ENCODE assay signal across 38 cellular contexts in the genomic region with DNA sequence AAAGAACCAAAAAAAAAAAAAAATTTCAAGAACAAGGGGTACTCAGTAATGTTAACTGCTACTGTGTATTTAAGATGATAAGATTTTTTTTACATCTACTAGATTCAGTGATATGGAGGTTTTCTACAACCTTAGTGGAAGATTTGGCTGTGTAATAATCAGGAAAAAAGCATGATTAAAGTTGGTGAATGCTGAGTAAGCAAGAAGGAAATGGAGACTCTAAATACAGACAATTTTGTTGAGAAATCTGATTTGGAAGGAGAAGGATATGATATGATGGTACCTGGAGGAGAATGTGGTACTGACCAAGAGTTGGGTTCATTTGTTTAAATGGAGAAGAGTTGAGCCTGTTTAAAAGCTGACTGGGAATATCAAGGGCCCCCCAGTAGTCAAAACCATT.
"Had no signal": no experiment of that assay in that cellular context is flagged by ENCODE, and none has a peak within 500 bp of the region (broad histone marks: within the 10 kb centered on the region; RNA-seq: fewer than 3 reads in every experiment).

No MANE protein-coding gene starts in this region.

- H3K27ac Mint-ChIP-seq: activated CD4-positive, alpha-beta memory T cell treated with anti-CD3 and anti-CD28 coated beads, Interleukin-2, amount 10 ng/mL, durations not matched to agents 7 days and 5 days; activated CD4-positive, alpha-beta T cell treated with anti-CD3 and anti-CD28 coated beads for 36 hours; activated CD4-positive, alpha-beta T cell treated with anti-CD3 and anti-CD28 coated beads, Interleukin-2, amount 10 ng/mL, durations not matched to agents 7 days and 5 days; activated CD8-positive, alpha-beta memory T cell treated with anti-CD3 and anti-CD28 coated beads, Interleukin-2, amount 10 ng/mL, durations not matched to agents 7 days and 5 days; activated CD8-positive, alpha-beta T cell treated with anti-CD3 and anti-CD28 coated beads, Interleukin-2, amount 10 ng/mL, durations not matched to agents 7 days and 5 days; activated naive CD4-positive, alpha-beta T cell treated with anti-CD3 and anti-CD28 coated beads, Interleukin-2, amount 10 ng/mL, durations not matched to agents 7 days and 5 days; activated naive CD4-positive, alpha-beta T cell treated with anti-CD3 and anti-CD28 coated beads, Interleukin-2, amount 50 U/mL, for 24 hours; activated naive CD8-positive, alpha-beta T cell; activated naive CD8-positive, alpha-beta T cell treated with anti-CD3 and anti-CD28 coated beads, Interleukin-2, amount 10 ng/mL, durations not matched to agents 7 days and 5 days; activated naive CD8-positive, alpha-beta T cell treated with anti-CD3 and anti-CD28 coated beads, Interleukin-2, amount 50 U/mL, for 24 hours; activated T-cell treated with anti-CD3 and anti-CD28 coated beads, Interleukin-2, amount 50 U/mL, for 24 hours; activated T-helper 2 cell treated with anti-CD3 and anti-CD28 coated beads, Interferon-gamma antibody, Interleukin-2, Interleukin-4, amounts not matched to agents 10 μg/mL and 5 μg/mL and 100 μg/mL, durations not matched to agents 14 hours and 24 hours and 36 hours; brain; T-helper 1 cell treated with Interleukin-12 subunit alpha and Interleukin-12 subunit beta and Interleukin-4 antibody, amounts not matched to agents 30 μg/mL and 1 μg/mL, for 36 hours; T-helper 2 cell treated with Interferon-gamma antibody and Interleukin-4, amounts not matched to agents 5 μg/mL and 100 μg/mL, for 36 hours had no signal

- H3K27me3 ChIP-seq: ascending aorta, cardiac muscle cell had no signal

- H3K4me1 Mint-ChIP-seq: activated CD4-positive, alpha-beta memory T cell treated with anti-CD3 and anti-CD28 coated beads, Interleukin-2, amount 10 ng/mL, durations not matched to agents 7 days and 5 days; activated CD4-positive, alpha-beta T cell treated with anti-CD3 and anti-CD28 coated beads for 36 hours; activated CD4-positive, alpha-beta T cell treated with anti-CD3 and anti-CD28 coated beads, Interleukin-2, amount 10 ng/mL, durations not matched to agents 7 days and 5 days; activated CD8-positive, alpha-beta memory T cell treated with anti-CD3 and anti-CD28 coated beads, Interleukin-2, amount 10 ng/mL, durations not matched to agents 7 days and 5 days; activated naive CD4-positive, alpha-beta T cell treated with anti-CD3 and anti-CD28 coated beads, Interleukin-2, amount 10 ng/mL, durations not matched to agents 7 days and 5 days; activated naive CD4-positive, alpha-beta T cell treated with anti-CD3 and anti-CD28 coated beads, Interleukin-2, amount 50 U/mL, for 24 hours; activated naive CD8-positive, alpha-beta T cell treated with anti-CD3 and anti-CD28 coated beads, Interleukin-2, amount 10 ng/mL, durations not matched to agents 7 days and 5 days; activated naive CD8-positive, alpha-beta T cell treated with anti-CD3 and anti-CD28 coated beads, Interleukin-2, amount 50 U/mL, for 24 hours; brain; central memory CD8-positive, alpha-beta T cell had no signal

- H3K4me3 Mint-ChIP-seq: activated CD4-positive, alpha-beta memory T cell treated with anti-CD3 and anti-CD28 coated beads, Interleukin-2, amount 10 ng/mL, durations not matched to agents 7 days and 5 days; activated CD4-positive, alpha-beta T cell treated with anti-CD3 and anti-CD28 coated beads for 36 hours; activated CD4-positive, alpha-beta T cell treated with anti-CD3 and anti-CD28 coated beads, Interleukin-2, amount 10 ng/mL, durations not matched to agents 7 days and 5 days; activated CD8-positive, alpha-beta memory T cell treated with anti-CD3 and anti-CD28 coated beads, Interleukin-2, amount 10 ng/mL, durations not matched to agents 7 days and 5 days; activated CD8-positive, alpha-beta T cell treated with anti-CD3 and anti-CD28 coated beads, Interleukin-2, amount 10 ng/mL, durations not matched to agents 7 days and 5 days; activated naive CD4-positive, alpha-beta T cell treated with anti-CD3 and anti-CD28 coated beads, Interleukin-2, amount 10 ng/mL, durations not matched to agents 7 days and 5 days; activated naive CD4-positive, alpha-beta T cell treated with anti-CD3 and anti-CD28 coated beads, Interleukin-2, amount 50 U/mL, for 24 hours; activated naive CD8-positive, alpha-beta T cell; activated naive CD8-positive, alpha-beta T cell treated with anti-CD3 and anti-CD28 coated beads, Interleukin-2, amount 10 ng/mL, durations not matched to agents 7 days and 5 days; activated naive CD8-positive, alpha-beta T cell treated with anti-CD3 and anti-CD28 coated beads, Interleukin-2, amount 50 U/mL, for 24 hours; activated T-cell treated with anti-CD3 and anti-CD28 coated beads, Interleukin-2, amount 50 U/mL, for 24 hours; brain; central memory CD8-positive, alpha-beta T cell; T-helper 1 cell treated with Interleukin-12 subunit alpha and Interleukin-12 subunit beta and Interleukin-4 antibody, amounts not matched to agents 30 μg/mL and 1 μg/mL, for 36 hours; T-helper 2 cell treated with Interferon-gamma antibody and Interleukin-4, amounts not matched to agents 5 μg/mL and 100 μg/mL, for 36 hours had no signal

- H3K4me3 ChIP-seq: ascending aorta, cardiac muscle cell had no signal

- H3K4me1 ChIP-seq: ascending aorta had no signal

- H3K27ac ChIP-seq: ascending aorta, cardiac muscle cell, VCaP had no signal

- FAIRE-seq: bronchial epithelial cell, TTC549 had no signal

- ATAC-seq: activated CD4-positive, alpha-beta T cell treated with anti-CD3 and anti-CD28 coated beads for 36 hours; activated CD4-positive, CD25-positive, alpha-beta regulatory T cell treated with anti-CD3 and anti-CD28 coated beads, Interleukin-2, amount 50 U/mL, for 24 hours; activated CD8-positive, alpha-beta memory T cell treated with anti-CD3 and anti-CD28 coated beads, Interleukin-2, amount 10 ng/mL, durations not matched to agents 7 days and 5 days; activated CD8-positive, alpha-beta T cell treated with anti-CD3 and anti-CD28 coated beads, Interleukin-2, amount 10 ng/mL, durations not matched to agents 7 days and 5 days; activated naive CD8-positive, alpha-beta T cell treated with anti-CD3 and anti-CD28 coated beads, Interleukin-2, amount 50 U/mL, for 24 hours had no signal

- H3K36me3 ChIP-seq: cardiac muscle cell had no signal

- DNase-seq: activated CD4-positive, alpha-beta memory T cell treated with anti-CD3 and anti-CD28 coated beads, Interleukin-2, amount 10 ng/mL, durations not matched to agents 7 days and 5 days; activated CD4-positive, alpha-beta T cell treated with anti-CD3 and anti-CD28 coated beads for 1 hour; activated CD4-positive, alpha-beta T cell treated with anti-CD3 and anti-CD28 coated beads for 36 hours; activated CD4-positive, alpha-beta T cell treated with anti-CD3 and anti-CD28 coated beads for 48 hours; activated CD4-positive, alpha-beta T cell treated with anti-CD3 and anti-CD28 coated beads, Interleukin-2, amount 10 ng/mL, durations not matched to agents 7 days and 5 days; activated CD4-positive, alpha-beta T cell treated with anti-CD3 and anti-CD28 coated beads, Interleukin-2, amount 50 U/mL, for 48 hours; activated CD4-positive, CD25-positive, alpha-beta regulatory T cell; activated CD8-positive, alpha-beta memory T cell treated with anti-CD3 and anti-CD28 coated beads for 24 hours; activated CD8-positive, alpha-beta memory T cell treated with anti-CD3 and anti-CD28 coated beads, Interleukin-2, amount 10 ng/mL, durations not matched to agents 7 days and 5 days; activated CD8-positive, alpha-beta memory T cell treated with anti-CD3 and anti-CD28 coated beads, Interleukin-2, amount 50 U/mL, for 48 hours; activated CD8-positive, alpha-beta T cell treated with anti-CD3 and anti-CD28 coated beads, Interleukin-2, amount 10 ng/mL, durations not matched to agents 7 days and 5 days; activated effector memory CD4-positive, alpha-beta T cell treated with Interleukin-2 at 50 U/mL for 16 hours; activated gamma-delta T cell; activated naive CD4-positive, alpha-beta T cell treated with anti-CD3 and anti-CD28 coated beads, Interleukin-2, amount 10 ng/mL, durations not matched to agents 7 days and 5 days; activated naive CD4-positive, alpha-beta T cell treated with Interleukin-2 at 50 U/mL for 16 hours; activated naive CD8-positive, alpha-beta T cell treated with anti-CD3 and anti-CD28 coated beads, Interleukin-2, amount 10 ng/mL, durations not matched to agents 7 days and 5 days; activated naive CD8-positive, alpha-beta T cell treated with anti-CD3 and anti-CD28 coated beads, Interleukin-2, amount 50 U/mL, for 24 hours; activated T-cell treated with anti-CD3 and anti-CD28 coated beads, Interleukin-2, amount 50 U/mL, for 24 hours; activated T-cell treated with anti-CD3 and anti-CD28 coated beads, Interleukin-2, amount 50 U/mL, for 48 hours; amygdala; anterior cingulate cortex; caudate nucleus; cerebellar nuclear complex; T-helper 2 cell; T-helper 9 cell had no signal

- H3K27me3 Mint-ChIP-seq: activated CD4-positive, alpha-beta memory T cell treated with anti-CD3 and anti-CD28 coated beads, Interleukin-2, amount 10 ng/mL, durations not matched to agents 7 days and 5 days; activated CD4-positive, alpha-beta T cell treated with anti-CD3 and anti-CD28 coated beads for 36 hours; activated CD4-positive, alpha-beta T cell treated with anti-CD3 and anti-CD28 coated beads, Interleukin-2, amount 10 ng/mL, durations not matched to agents 7 days and 5 days; activated CD8-positive, alpha-beta memory T cell treated with anti-CD3 and anti-CD28 coated beads, Interleukin-2, amount 10 ng/mL, durations not matched to agents 7 days and 5 days; activated naive CD4-positive, alpha-beta T cell treated with anti-CD3 and anti-CD28 coated beads, Interleukin-2, amount 10 ng/mL, durations not matched to agents 7 days and 5 days; activated naive CD4-positive, alpha-beta T cell treated with anti-CD3 and anti-CD28 coated beads, Interleukin-2, amount 50 U/mL, for 24 hours; activated naive CD8-positive, alpha-beta T cell; activated naive CD8-positive, alpha-beta T cell treated with anti-CD3 and anti-CD28 coated beads, Interleukin-2, amount 10 ng/mL, durations not matched to agents 7 days and 5 days; activated naive CD8-positive, alpha-beta T cell treated with anti-CD3 and anti-CD28 coated beads, Interleukin-2, amount 50 U/mL, for 24 hours; activated T-cell treated with anti-CD3 and anti-CD28 coated beads, Interleukin-2, amount 50 U/mL, for 24 hours; brain; central memory CD8-positive, alpha-beta T cell had no signal
